Comparison of ENCODE assay signal across 17 cellular contexts in the genomic region with DNA sequence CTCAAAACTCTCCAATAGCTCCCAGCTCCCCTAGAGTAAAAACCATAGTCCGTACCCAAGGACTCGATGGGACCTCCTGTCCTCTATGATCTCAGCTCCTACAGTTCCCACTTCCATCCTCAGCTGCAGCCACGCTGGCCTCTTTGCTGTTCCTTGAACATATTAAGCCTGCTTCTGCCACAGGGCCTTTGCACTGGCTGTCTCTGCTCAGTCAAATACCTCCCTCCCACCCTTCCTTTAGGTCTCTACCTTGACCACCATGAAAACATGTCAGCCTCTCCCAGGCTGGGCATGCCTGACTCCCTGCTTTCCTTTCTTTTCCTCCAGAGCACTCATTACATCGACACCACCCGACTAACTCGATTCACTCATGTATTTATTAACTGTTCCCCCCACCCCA. TPM values are rescaled to one million over a fixed set of nuclear protein-coding genes. Genes with fewer than 3 reads are reported as not detected.
DNase-seq lines count a peak whose midpoint lies in the region; ATAC-seq, FAIRE-seq and TF ChIP-seq lines count a peak whose summit lies in the region.
"Had no signal": no experiment of that assay in that cellular context is flagged by ENCODE, and none has a peak within 500 bp of the region (broad histone marks: within the 10 kb centered on the region; RNA-seq: fewer than 3 reads in every experiment).

No MANE protein-coding gene starts in this region.

- intact Hi-C loops in HepG2 (cut with micrococcal nuclease; ENCODE audit: unreplicated experiment) (no loop called here), right lobe of liver (cut with DNase I) (no loop called here), vagina (cut with DNase I) (no loop called here), posterior vena cava (cut with DNase I) (no loop called here)

- peaks cover 5% of the 10 kb centered on the region for H3K4me1 ChIP-seq in HepG2 (ENCODE audit: insufficient read depth, low read length)
- no peaks in the 10 kb centered on the region for H3K4me1 ChIP-seq in right lobe of liver
- H3K4me1 ChIP-seq in mesenchymal stem cell (ENCODE audit: control insufficient read depth, insufficient read depth, low read depth, low read length), result peaks cover 12% of the 10 kb centered on the region
- peaks cover 45% of the 10 kb centered on the region for H3K4me1 ChIP-seq in vagina
- H3K4me1 ChIP-seq: HAP-1 had no signal

- H3K27ac ChIP-seq in HepG2 (ENCODE audit: extremely low read length, insufficient read depth, low read length) (no peak overlapping the region), right lobe of liver (no peak overlapping the region), mesenchymal stem cell (ENCODE audit: low read length, poor library complexity, severe bottlenecking) (no peak overlapping the region), vagina (no peak overlapping the region)

- H4K8ac ChIP-seq in mesenchymal stem cell (ENCODE audit: low read length), result peak overlapping the region; percentile 27

- H3K27me3 ChIP-seq in HepG2 (ENCODE audit: control insufficient read depth in 1 of 2, insufficient read depth in 2 of 2, low read length in 2 of 2) (no peaks in the 10 kb centered on the region), right lobe of liver (no peaks in the 10 kb centered on the region), mesenchymal stem cell (ENCODE audit: control insufficient read depth in 1 of 2, insufficient read depth in 1 of 2, low read length in 2 of 2) (no peaks in the 10 kb centered on the region), vagina (no peaks in the 10 kb centered on the region)
- H3K27me3 ChIP-seq: BE2C had no signal

- peaks cover 49% of the 10 kb centered on the region for H3K79me1 ChIP-seq in mesenchymal stem cell (replicated peaks; ENCODE audit: low read length, poor library complexity, severe bottlenecking)

- H3K36me3 ChIP-seq in HepG2 (replicated peaks in 1 of 2; ENCODE audit: control insufficient read depth in 1 of 2, insufficient read depth in 2 of 2, low read length in 2 of 2), result peaks cover 11 to 30% of the 10 kb centered on the region in 2 experiments; a peak in 4 of 5 replicates
- H3K36me3 ChIP-seq in right lobe of liver, result peaks cover 0 to 8% (median 3%) of the 10 kb centered on the region in 4 donors
- peaks cover 45 to 55% of the 10 kb centered on the region in 2 experiments for H3K36me3 ChIP-seq in mesenchymal stem cell (ENCODE audit: control insufficient read depth in 1 of 2, insufficient read depth in 2 of 2, low read depth in 1 of 2, low read length in 2 of 2)
- peaks cover 0 to 26% of the 10 kb centered on the region in 2 donors for H3K36me3 ChIP-seq in vagina

- peaks cover 71% of the 10 kb centered on the region for H3K36me3 Mint-ChIP-seq in brain

- no peak overlapping the region for H2BK120ac ChIP-seq in mesenchymal stem cell (ENCODE audit: low read depth, low read length)

- WGBS in HepG2 (ENCODE audit: low lambda C conversion rate), result 94% methylated on average over 6 of the region's 6 CpGs
- WGBS in right lobe of liver (ENCODE audit: insufficient coverage, low coverage, low lambda C conversion rate, missing lambda C conversion rate), result 100% methylated on average over 5 of the region's 6 CpGs
- 97% methylated on average over 6 of the region's 6 CpGs for WGBS in mesenchymal stem cell

- H3K14ac ChIP-seq in mesenchymal stem cell (ENCODE audit: low read length in 2 of 2), result no peak overlapping the region

- H3K9me3 ChIP-seq in HepG2 (ENCODE audit: low read length) (no peaks in the 10 kb centered on the region), right lobe of liver (no peaks in the 10 kb centered on the region), mesenchymal stem cell (ENCODE audit: control insufficient read depth, low read length) (no peaks in the 10 kb centered on the region), vagina (no peaks in the 10 kb centered on the region)
- H3K9me3 ChIP-seq: BE2C, HAP-1 had no signal

- TF ChIP-seq POLR2A in HepG2 (IDR thresholded peaks at IDR 0.05; ENCODE audit: insufficient read depth in 1 of 2, low read depth in 2 of 2, low read length in 2 of 2), result no peak
- no peak for TF ChIP-seq POLR2A in right lobe of liver (IDR thresholded peaks at IDR 0.05)
- no peak for TF ChIP-seq POLR2A in vagina (IDR thresholded peaks at IDR 0.05)

- H3K18ac ChIP-seq in mesenchymal stem cell (ENCODE audit: low read depth in 1 of 2, low read length in 2 of 2), result no peak overlapping the region

- no peak overlapping the region for H4K91ac ChIP-seq in mesenchymal stem cell (ENCODE audit: low read length)

- no peak overlapping the region for H2BK5ac ChIP-seq in mesenchymal stem cell (ENCODE audit: low read depth, low read length, poor library complexity, severe bottlenecking)

- TF ChIP-seq EP300 in HepG2 (IDR thresholded peaks at IDR 0.05; ENCODE audit: low read depth in 2 of 2, low read length in 2 of 2) (no peak), HepG2 (CRISPR knock-in tag; IDR thresholded peaks at IDR 0.05; ENCODE audit: borderline replicate concordance) (no peak)

- in situ Hi-C loops in HepG2 (cut with HindIII; ENCODE audit: extremely low pct_ligation_motif_present, low pct_unique_long_range_greater_than_20kb), result no loop called here

- H2AFZ ChIP-seq in HepG2 (ENCODE audit: low read length) (no peak overlapping the region), mesenchymal stem cell (ENCODE audit: low read depth, low read length) (no peak overlapping the region)

- H2BK12ac ChIP-seq in mesenchymal stem cell (ENCODE audit: low read length in 2 of 2), result no peak overlapping the region

- peaks cover 30% of the 10 kb centered on the region for H3K4me1 Mint-ChIP-seq in brain

- H3K27me3 Mint-ChIP-seq in brain, result no peaks in the 10 kb centered on the region
- H3K27me3 Mint-ChIP-seq: CD8-positive, alpha-beta memory T cell had no signal

- no TSS peak for BruUV-seq in HepG2 (replicated peaks; lab: Mats Ljungman, UMichigan)

- TF ChIP-seq CTCF in HepG2 (CRISPR knock-in tag; IDR thresholded peaks at IDR 0.05) (no peak), right lobe of liver (IDR thresholded peaks at IDR 0.05) (no peak), brain (conservative IDR thresholded peaks at IDR 0.05) (no peak), vagina (IDR thresholded peaks at IDR 0.05) (no peak)

- no peak overlapping the region for H3K9ac ChIP-seq in HepG2 (ENCODE audit: insufficient read depth, low read depth, low read length)
- no peak overlapping the region for H3K9ac ChIP-seq in mesenchymal stem cell (ENCODE audit: low read length)

- DNase-seq in HepG2 (ENCODE audit: low spot score) (no peak), right lobe of liver (no peak), mesenchymal stem cell (no peak), vagina (ENCODE audit: extremely low spot score in 2 of 2) (no peak), posterior vena cava (ENCODE audit: low spot score) (no peak), NCI-H524 (lab: John Stamatoyannopoulos, UW) (no peak)
- DNase-seq: 8988T; BE2C; CD8-positive, alpha-beta memory T cell; DND-41; NCI-H1436; NCI-H2029; NCI-H2171 treated with DMSO at 0.1 percent for 48 hours had no signal

- H2AK5ac ChIP-seq in mesenchymal stem cell (ENCODE audit: low read length, severe bottlenecking), result no peak overlapping the region

- H3K4me3 ChIP-seq in HepG2 (replicated peaks in 1 of 3; ENCODE audit: insufficient read depth in 1 of 3, low read depth in 2 of 3, low read length in 3 of 3) (no peak overlapping the region), right lobe of liver (no peak overlapping the region), mesenchymal stem cell (ENCODE audit: insufficient read depth in 1 of 2, low read depth in 1 of 2, low read length in 2 of 2) (no peak overlapping the region), vagina (no peak overlapping the region)
- H3K4me3 ChIP-seq: HAP-1 had no signal

- H3K9me3 Mint-ChIP-seq in brain, result peaks cover 0 to 14% (median 2%) of the 10 kb centered on the region in 5 experiments
- H3K9me3 Mint-ChIP-seq: CD8-positive, alpha-beta memory T cell had no signal

- CTCF ChIA-PET in HepG2 (lab: Yijun Ruan, JAX; ENCODE audit: low intra/inter-chr PET ratio, low total read pairs), result no interaction called here

- FAIRE-seq in HepG2 (lab: Jason Lieb, UNC), result no peak
- FAIRE-seq: G401.6 had no signal

- POLR2A ChIA-PET in HepG2 (lab: Yijun Ruan, JAX), result no interaction called here

- no peak overlapping the region for H3K4me3 Mint-ChIP-seq in brain
- H3K4me3 Mint-ChIP-seq: CD8-positive, alpha-beta memory T cell had no signal

- H3K79me2 ChIP-seq in HepG2 (ENCODE audit: insufficient read depth, low read length), result peaks cover 11% of the 10 kb centered on the region

- no peak for ATAC-seq in HepG2
- no peak for ATAC-seq in right lobe of liver
- no peak for ATAC-seq in GM19467 (IDR thresholded peaks at IDR 0.05; ENCODE audit: unreplicated experiment)

- no peak overlapping the region for H3K23ac ChIP-seq in mesenchymal stem cell (ENCODE audit: low read length in 2 of 2)

- H3K4ac ChIP-seq in mesenchymal stem cell (ENCODE audit: low read depth in 1 of 2, low read length in 2 of 2), result no peak overlapping the region

- H3K4me2 ChIP-seq in HepG2 (ENCODE audit: low read depth, low read length) (no peak overlapping the region), mesenchymal stem cell (ENCODE audit: low read length, poor library complexity, severe bottlenecking) (no peak overlapping the region)

- peak overlapping the region in 4 of 5 experiments; percentile 5 to 63 (median 29) for H3K27ac Mint-ChIP-seq in brain

- 0 out of 2 replicates have a peak, but pooled peaks cover 7% of the 10 kb centered on the region for H4K20me1 ChIP-seq in HepG2 (ENCODE audit: insufficient read depth, low read length)

- TF ChIP-seq RAD21 in HepG2 (CRISPR knock-in tag; IDR thresholded peaks at IDR 0.05), result no peak

- H2BK15ac ChIP-seq in mesenchymal stem cell (ENCODE audit: low read depth, poor library complexity, severe bottlenecking), result no peak overlapping the region

RNA-seq across cellular contexts. Expression of gene TMEM184B, which starts 24.5 kb away (rescaled TPM):
- total RNA-seq in HepG2 (2016; rRNA removed; fragmentation: Illumina TruSeq; extraction: Trizol), result 11.8 and 15.9 TPM in 2 replicates
- total RNA-seq in HepG2 (2016; cell fraction: cytosol; rRNA removed; fragmentation: Illumina TruSeq; extraction: Trizol; ENCODE audit: low read depth), result 12.8 and 13.5 TPM in 2 replicates
- total RNA-seq in HepG2 (2016; cell fraction: insoluble cytoplasmic fraction; rRNA removed; fragmentation: Illumina TruSeq; extraction: Trizol), result 10.2 and 15.3 TPM in 2 replicates
- 32.8 and 33.3 TPM in 2 replicates for total RNA-seq in HepG2 (2016; cell fraction: membrane; rRNA removed; fragmentation: Illumina TruSeq; extraction: Trizol)
- total RNA-seq in HepG2 (2016; cell fraction: nucleus; rRNA removed; fragmentation: Illumina TruSeq; extraction: Trizol), result 12.9 and 16.5 TPM in 2 replicates
- 16.0 and 16.4 TPM in 2 replicates for polyA plus RNA-seq in HepG2 (2011; rRNA removed)
- polyA plus RNA-seq in HepG2 (2011; cell fraction: cytosol; rRNA removed), result 13.7 and 14.0 TPM in 2 replicates
- polyA plus RNA-seq in HepG2 (2011; cell fraction: nucleus; rRNA removed), result 33.2 and 36.0 TPM in 2 replicates
- polyA plus RNA-seq in HepG2 (2012), result 18.5 and 26.5 TPM in 2 replicates
- 13.7 and 14.5 TPM in 2 replicates for polyA plus RNA-seq in HepG2 (2016; cell fraction: cytosol; fragmentation: Illumina TruSeq; extraction: Trizol; ENCODE audit: low read depth)
- polyA plus RNA-seq in HepG2 (2016; cell fraction: insoluble cytoplasmic fraction; fragmentation: Illumina TruSeq; extraction: Trizol; ENCODE audit: low read depth), result 14.5 and 19.7 TPM in 2 replicates
- 34.1 and 39.3 TPM in 2 replicates for polyA plus RNA-seq in HepG2 (2016; cell fraction: membrane; fragmentation: Illumina TruSeq; extraction: Trizol; ENCODE audit: low read depth)
- 38.4 and 41.0 TPM in 2 replicates for polyA plus RNA-seq in HepG2 (2016; cell fraction: nucleus; fragmentation: Illumina TruSeq; extraction: Trizol; ENCODE audit: insufficient read depth, low read depth)
- polyA minus RNA-seq in HepG2 (2011; rRNA and poly(A)+ RNA removed; ENCODE audit: low replicate concordance), result 21.0 and 37.7 TPM in 2 replicates
- polyA minus RNA-seq in HepG2 (2011; cell fraction: cytosol; rRNA and poly(A)+ RNA removed), result 18.8 and 20.9 TPM in 2 replicates
- polyA minus RNA-seq in HepG2 (2011; cell fraction: nucleus; rRNA and poly(A)+ RNA removed), result 8.7 and 10.9 TPM in 2 replicates
- total RNA-seq in right lobe of liver, result 10 to 100 TPM in 5 of 6 experiments, 1 to 10 TPM in 1; 7.9 to 42.6 (median 16.9) TPM
- 97.3 TPM for polyA plus RNA-seq in brain (ENCODE audit: insufficient read depth, low read depth, low replicate concordance)
- 71.3 TPM for polyA plus RNA-seq in mesenchymal stem cell (2013, experiment 1 of 2)
- polyA plus RNA-seq in mesenchymal stem cell (2013, experiment 2 of 2), result 71.6 TPM
- 50.8 TPM for total RNA-seq in vagina
- total RNA-seq in posterior vena cava, result 10 to 100 TPM; 42.9 to 49.7 TPM

RNA-seq across cellular contexts. Expression of gene MAFF, which starts 46.5 kb away (rescaled TPM):
- total RNA-seq in HepG2 (2016; rRNA removed; fragmentation: Illumina TruSeq; extraction: Trizol), result 3.1 and 5.4 TPM in 2 replicates
- total RNA-seq in HepG2 (2016; cell fraction: cytosol; rRNA removed; fragmentation: Illumina TruSeq; extraction: Trizol; ENCODE audit: low read depth), result 1.1 and 1.3 TPM in 2 replicates
- 3.7 and 5.5 TPM in 2 replicates for total RNA-seq in HepG2 (2016; cell fraction: insoluble cytoplasmic fraction; rRNA removed; fragmentation: Illumina TruSeq; extraction: Trizol)
- total RNA-seq in HepG2 (2016; cell fraction: membrane; rRNA removed; fragmentation: Illumina TruSeq; extraction: Trizol), result 2.3 and 2.5 TPM in 2 replicates
- total RNA-seq in HepG2 (2016; cell fraction: nucleus; rRNA removed; fragmentation: Illumina TruSeq; extraction: Trizol), result 4.4 and 6.4 TPM in 2 replicates
- polyA plus RNA-seq in HepG2 (2011; rRNA removed), result 14.3 and 17.1 TPM in 2 replicates
- polyA plus RNA-seq in HepG2 (2011; cell fraction: cytosol; rRNA removed), result 15.6 and 18.3 TPM in 2 replicates
- 15.7 and 16.6 TPM in 2 replicates for polyA plus RNA-seq in HepG2 (2011; cell fraction: nucleus; rRNA removed)
- polyA plus RNA-seq in HepG2 (2012), result 12.4 and 26.2 TPM in 2 replicates
- 0.70 and 0.71 TPM in 2 replicates for polyA plus RNA-seq in HepG2 (2016; cell fraction: cytosol; fragmentation: Illumina TruSeq; extraction: Trizol; ENCODE audit: low read depth)
- polyA plus RNA-seq in HepG2 (2016; cell fraction: insoluble cytoplasmic fraction; fragmentation: Illumina TruSeq; extraction: Trizol; ENCODE audit: low read depth), result 3.5 and 3.7 TPM in 2 replicates
- polyA plus RNA-seq in HepG2 (2016; cell fraction: membrane; fragmentation: Illumina TruSeq; extraction: Trizol; ENCODE audit: low read depth), result 1.2 and 1.9 TPM in 2 replicates
- 7.1 and 7.9 TPM in 2 replicates for polyA plus RNA-seq in HepG2 (2016; cell fraction: nucleus; fragmentation: Illumina TruSeq; extraction: Trizol; ENCODE audit: insufficient read depth, low read depth)
- polyA minus RNA-seq in HepG2 (2011; rRNA and poly(A)+ RNA removed; ENCODE audit: low replicate concordance), result 2.5 and 12.3 TPM in 2 replicates
- polyA minus RNA-seq in HepG2 (2011; cell fraction: cytosol; rRNA and poly(A)+ RNA removed), result 11.3 and 12.8 TPM in 2 replicates
- 7.3 and 8.1 TPM in 2 replicates for polyA minus RNA-seq in HepG2 (2011; cell fraction: nucleus; rRNA and poly(A)+ RNA removed)
- total RNA-seq in right lobe of liver, result 10 to 100 TPM in 3 of 6 experiments, 1 to 10 TPM in 3; 2.6 to 30.6 (median 11.0) TPM
- polyA plus RNA-seq in brain (ENCODE audit: insufficient read depth, low read depth, low replicate concordance), result 10.5 TPM
- 9.1 TPM for polyA plus RNA-seq in mesenchymal stem cell (2013, experiment 1 of 2)
- 8.8 TPM for polyA plus RNA-seq in mesenchymal stem cell (2013, experiment 2 of 2)
- 90.6 TPM for total RNA-seq in vagina
- 10 to 100 TPM; 22.1 to 72.7 TPM for total RNA-seq in posterior vena cava
